In the genomic region with DNA sequence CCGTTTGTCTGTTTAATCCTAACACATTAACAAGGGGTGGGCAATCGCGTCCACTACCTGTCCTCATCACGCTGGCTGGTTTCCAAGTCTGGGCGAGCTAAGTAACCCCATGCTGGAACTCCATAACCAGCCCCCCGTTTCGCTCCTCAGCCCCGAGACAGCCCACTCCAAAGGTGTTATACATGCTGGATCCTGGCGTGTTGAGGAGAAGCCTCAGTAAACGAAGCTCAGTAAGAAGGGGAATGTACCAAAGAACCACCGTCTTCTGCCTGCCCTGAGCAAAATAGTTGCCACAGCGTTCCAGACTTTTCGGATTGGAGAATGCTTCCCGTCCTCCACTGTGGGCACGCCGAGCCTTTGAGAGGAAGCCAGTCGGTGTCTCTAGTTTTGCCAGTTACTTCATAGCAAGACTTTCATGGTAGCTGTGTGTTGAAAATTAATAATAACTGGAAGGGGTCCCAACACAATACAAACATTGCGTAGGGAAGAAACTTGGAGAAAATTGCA, we compare ENCODE assay signal across 9 cellular contexts. TPM values are rescaled to one million over a fixed set of nuclear protein-coding genes. Genes with fewer than 3 reads are reported as not detected.
DNase-seq lines count a peak whose midpoint lies in the region; ATAC-seq and TF ChIP-seq lines count a peak whose summit lies in the region.
"Had no signal": no experiment of that assay in that cellular context is flagged by ENCODE, and none has a peak within 500 bp of the region (broad histone marks: within the 10 kb centered on the region; RNA-seq: fewer than 3 reads in every experiment).

No MANE protein-coding gene starts in this region.

- intact Hi-C loops in mucosa of descending colon (cut with DNase I, micrococcal nuclease): no loop called here

- H3K4me2 ChIP-seq in KMS-11: peak overlapping the region; percentile 43; the same call in 1 of the 2 replicates

- ATAC-seq in central memory CD8-positive, alpha-beta T cell (replicated peaks; ENCODE audit: extremely low read depth, poor library complexity, severe bottlenecking): no peak
- ATAC-seq in mucosa of descending colon (no peak), GM21723 (IDR thresholded peaks at IDR 0.05; ENCODE audit: unreplicated experiment) (no peak)

- H3K27ac Mint-ChIP-seq in central memory CD8-positive, alpha-beta T cell (ENCODE audit: low read depth): peak overlapping the region; percentile 90

- no peaks in the 10 kb centered on the region for H3K27me3 ChIP-seq in KMS-11 (ENCODE audit: insufficient read depth, low read depth)

- peaks cover 30% of the 10 kb centered on the region for H3K4me1 ChIP-seq in KMS-11 (ENCODE audit: low read depth, poor library complexity, severe bottlenecking)
- peaks cover 19% of the 10 kb centered on the region for H3K4me1 ChIP-seq in mucosa of descending colon (ENCODE audit: low read depth)

- H3K4me1 Mint-ChIP-seq in central memory CD8-positive, alpha-beta T cell: peaks cover 19% of the 10 kb centered on the region

- no peak overlapping the region for H3K27ac ChIP-seq in KMS-11

- TF ChIP-seq CTCF in KMS-11 (conservative IDR thresholded peaks at IDR 0.05; ENCODE audit: low read depth, low read length): no peak
- TF ChIP-seq CTCF in mucosa of descending colon (IDR thresholded peaks at IDR 0.05): no peak
- TF ChIP-seq CTCF in GM13976 (IDR thresholded peaks at IDR 0.05; ENCODE audit: borderline replicate concordance, control extremely low read depth, extremely low read depth, insufficient read depth, missing control alignments): no peak

- no peaks in the 10 kb centered on the region for H3K27me3 Mint-ChIP-seq in central memory CD8-positive, alpha-beta T cell

- H3K4me3 ChIP-seq in KMS-11 (IDR thresholded peaks at IDR 0.05; ENCODE audit: insufficient read depth, low read depth, low read length) (no peak overlapping the region), mucosa of descending colon (peak overlapping the region; percentile 60)

- H3K9ac ChIP-seq in KMS-11: peak overlapping the region; percentile 93; the same call in 1 of the 2 replicates

- peak overlapping the region; percentile 82 for H2AFZ ChIP-seq in KMS-11 (ENCODE audit: low read depth)

- DNase-seq in AG08396 (ENCODE audit: low spot score): peak; percentile 29
- no peak for DNase-seq in central memory CD8-positive, alpha-beta T cell (ENCODE audit: low spot score in 2 of 2)
- DNase-seq in mucosa of descending colon: peak in 1 of 3 donors; percentile 60
- DNase-seq in stimulated activated CD4-positive, alpha-beta T cell treated with anti-CD3 and anti-CD28 coated beads, Interleukin-15, amount 100 ng/mL, for 24 hours: no peak
- no peak for DNase-seq in NCI-H1048 (lab: John Stamatoyannopoulos, UW)
- DNase-seq in GM13976 (ENCODE audit: low spot score): no peak

- no peaks in the 10 kb centered on the region for H3K9me3 Mint-ChIP-seq in central memory CD8-positive, alpha-beta T cell

- H3K79me2 ChIP-seq in KMS-11 (ENCODE audit: insufficient read depth, low read depth): peaks cover 40% of the 10 kb centered on the region

- H3K36me3 ChIP-seq in KMS-11 (ENCODE audit: insufficient read depth) (no peaks in the 10 kb centered on the region), mucosa of descending colon (ENCODE audit: low read depth) (no peaks in the 10 kb centered on the region)

- H3K36me3 Mint-ChIP-seq in central memory CD8-positive, alpha-beta T cell (ENCODE audit: insufficient read depth): peaks cover 3% of the 10 kb centered on the region

- peak overlapping the region; percentile 83 for H3K4me3 Mint-ChIP-seq in central memory CD8-positive, alpha-beta T cell

- H4K20me1 ChIP-seq in KMS-11 (ENCODE audit: insufficient read depth): peaks cover 14% of the 10 kb centered on the region; the same call in 1 of the 2 replicates

- in situ Hi-C loops in GM13976 (cut with MboI; ENCODE audit: low sequenced_read_pairs, unreplicated experiment): no loop called here

- H3K9me3 ChIP-seq in mucosa of descending colon: no peaks in the 10 kb centered on the region

RNA-seq across cellular contexts. Expression of a gene that starts 16.1 kb away (rescaled TPM):
- total RNA-seq in mucosa of descending colon: not detected
- total RNA-seq: pulmonary artery endothelial cell had no signal

RNA-seq across cellular contexts. Expression of a gene that starts 46.9 kb away (rescaled TPM):
- total RNA-seq in mucosa of descending colon: 10 to 100 TPM; 58.5 to 64.1 (median 60.3) TPM

RNA-seq across cellular contexts. Expression of a gene that starts 47.0 kb away (rescaled TPM):
- 10 to 100 TPM; 22.8 to 29.6 (median 28.0) TPM for total RNA-seq in mucosa of descending colon
